13 cellular contexts compared by ENCODE assay signal in genomic region chr10:119441151-119441821, GRCh38.
DNase-seq lines count a peak whose midpoint lies in the region; ATAC-seq and TF ChIP-seq lines count a peak whose summit lies in the region.
"Had no signal": no experiment of that assay in that cellular context is flagged by ENCODE, and none has a peak within 500 bp of the region (broad histone marks: within the 10 kb centered on the region; RNA-seq: fewer than 3 reads in every experiment).

No MANE protein-coding gene starts in this region.

- TF ChIP-seq CTCF in natural killer cell (IDR thresholded peaks at IDR 0.05) (no peak), fibroblast of pulmonary artery (IDR thresholded peaks at IDR 0.05; ENCODE audit: low read length, missing control alignments) (no peak), osteoblast (IDR thresholded peaks at IDR 0.05; ENCODE audit: extremely low read depth, low read depth, low read length) (no peak)

- peaks cover 4 to 7% of the 10 kb centered on the region in 2 donors for H3K4me1 Mint-ChIP-seq in natural killer cell treated with Interleukin-12 subunit alpha and Interleukin-12 subunit beta and Interleukin-15 and Interleukin-18, amount 100 ng/mL, for 72 hours (ENCODE audit: low read depth in 2 of 2)
- peaks cover 0 to 11% of the 10 kb centered on the region in 2 donors for H3K4me1 Mint-ChIP-seq in natural killer cell
- H3K4me1 Mint-ChIP-seq: WTC11 had no signal

- intact Hi-C loops in natural killer cell (cut with micrococcal nuclease) = no loop called here

- H3K4me3 ChIP-seq in fibroblast of pulmonary artery (replicated peaks; ENCODE audit: low read depth, low read length) = no peak overlapping the region
- H3K4me3 ChIP-seq in osteoblast (ENCODE audit: insufficient read depth, low read length) = no peak overlapping the region
- H3K4me3 ChIP-seq: A549, lung had no signal

- no peaks in the 10 kb centered on the region for H4K20me1 ChIP-seq in osteoblast (ENCODE audit: insufficient read depth, low read length)

- ATAC-seq in natural killer cell treated with Interleukin-12 subunit alpha and Interleukin-12 subunit beta and Interleukin-15 and Interleukin-18, amount 100 ng/mL, for 72 hours = no peak
- no peak for ATAC-seq in natural killer cell
- ATAC-seq: A549, WTC11 had no signal

- no peak overlapping the region for H2AFZ ChIP-seq in osteoblast (ENCODE audit: low read length)

- H3K4me1 ChIP-seq in osteoblast (ENCODE audit: insufficient read depth, low read length) = peaks cover 9% of the 10 kb centered on the region
- H3K4me1 ChIP-seq: A549 had no signal

- H3K27me3 Mint-ChIP-seq in natural killer cell treated with Interleukin-12 subunit alpha and Interleukin-12 subunit beta and Interleukin-15 and Interleukin-18, amount 100 ng/mL, for 72 hours = no peaks in the 10 kb centered on the region
- no peaks in the 10 kb centered on the region for H3K27me3 Mint-ChIP-seq in natural killer cell (ENCODE audit: low read depth in 2 of 2)

- H3K9me3 Mint-ChIP-seq in natural killer cell treated with Interleukin-12 subunit alpha and Interleukin-12 subunit beta and Interleukin-15 and Interleukin-18, amount 100 ng/mL, for 72 hours = no peaks in the 10 kb centered on the region
- no peaks in the 10 kb centered on the region for H3K9me3 Mint-ChIP-seq in natural killer cell

- H3K27me3 ChIP-seq in osteoblast (ENCODE audit: insufficient read depth, low read length) = no peaks in the 10 kb centered on the region

- H3K36me3 Mint-ChIP-seq in natural killer cell treated with Interleukin-12 subunit alpha and Interleukin-12 subunit beta and Interleukin-15 and Interleukin-18, amount 100 ng/mL, for 72 hours = no peaks in the 10 kb centered on the region
- no peaks in the 10 kb centered on the region for H3K36me3 Mint-ChIP-seq in natural killer cell
- H3K36me3 Mint-ChIP-seq: WTC11 had no signal

- DNase-seq in natural killer cell treated with Interleukin-12 subunit alpha and Interleukin-12 subunit beta and Interleukin-15 and Interleukin-18, amount 100 ng/mL, for 72 hours (ENCODE audit: low spot score) = peak; percentile 54
- DNase-seq in natural killer cell (no peak), fibroblast of pulmonary artery (ENCODE audit: low read depth) (peak; percentile 95), osteoblast (ENCODE audit: insufficient read length, low spot score, missing footprints) (peak; percentile 98), DMS114 treated with DMSO at 0.1 percent for 48 hours (lab: John Stamatoyannopoulos, UW; ENCODE audit: unreplicated experiment) (no peak), NCI-H2196 treated with DMSO at 0.1 percent for 48 hours (lab: John Stamatoyannopoulos, UW; ENCODE audit: unreplicated experiment) (no peak), NCI-H2029 treated with DMSO at 0.1 percent for 48 hours (lab: John Stamatoyannopoulos, UW) (no peak), AML-193 (lab: John Stamatoyannopoulos, UW) (no peak)
- DNase-seq: activated gamma-delta T cell had no signal

- H3K27ac Mint-ChIP-seq in natural killer cell treated with Interleukin-12 subunit alpha and Interleukin-12 subunit beta and Interleukin-15 and Interleukin-18, amount 100 ng/mL, for 72 hours = no peak overlapping the region
- no peak overlapping the region for H3K27ac Mint-ChIP-seq in natural killer cell
- H3K27ac Mint-ChIP-seq: WTC11 had no signal

- H3K36me3 ChIP-seq in osteoblast (ENCODE audit: insufficient read depth, low read length) = no peaks in the 10 kb centered on the region

- peak overlapping the region; percentile 41 for H3K4me2 ChIP-seq in osteoblast (ENCODE audit: insufficient read depth, low read length)
- H3K4me2 ChIP-seq: A549, KMS-11 had no signal

- no peaks in the 10 kb centered on the region for H3K79me2 ChIP-seq in osteoblast (ENCODE audit: insufficient read depth, low read length)

- no peaks in the 10 kb centered on the region for H3K9me3 ChIP-seq in osteoblast (ENCODE audit: low read depth, low read length)
- H3K9me3 ChIP-seq: A549 had no signal

- no peak overlapping the region for H3K4me3 Mint-ChIP-seq in natural killer cell treated with Interleukin-12 subunit alpha and Interleukin-12 subunit beta and Interleukin-15 and Interleukin-18, amount 100 ng/mL, for 72 hours
- H3K4me3 Mint-ChIP-seq in natural killer cell = no peak overlapping the region
- H3K4me3 Mint-ChIP-seq: WTC11 had no signal

- H3K27ac ChIP-seq in osteoblast (ENCODE audit: low read depth, low read length) = peak overlapping the region; percentile 52
- H3K27ac ChIP-seq: A549, KMS-11 had no signal

Comparison
In these comparisons a context has a peak if more than half of its experiments do, and no peak if none do; other contexts are left out.
1. DNase-seq: peak in natural killer cell treated with Interleukin-12 subunit alpha and Interleukin-12 subunit beta and Interleukin-15 and Interleukin-18, amount 100 ng/mL, for 72 hours (single experiment), fibroblast of pulmonary artery (single experiment) and osteoblast (single experiment); none in natural killer cell (single experiment), DMS114 treated with DMSO at 0.1 percent for 48 hours (single experiment), NCI-H2196 treated with DMSO at 0.1 percent for 48 hours (single experiment), NCI-H2029 treated with DMSO at 0.1 percent for 48 hours (single experiment) and AML-193 (0 of 2).